34 cellular contexts compared by ENCODE assay signal in the genomic region with DNA sequence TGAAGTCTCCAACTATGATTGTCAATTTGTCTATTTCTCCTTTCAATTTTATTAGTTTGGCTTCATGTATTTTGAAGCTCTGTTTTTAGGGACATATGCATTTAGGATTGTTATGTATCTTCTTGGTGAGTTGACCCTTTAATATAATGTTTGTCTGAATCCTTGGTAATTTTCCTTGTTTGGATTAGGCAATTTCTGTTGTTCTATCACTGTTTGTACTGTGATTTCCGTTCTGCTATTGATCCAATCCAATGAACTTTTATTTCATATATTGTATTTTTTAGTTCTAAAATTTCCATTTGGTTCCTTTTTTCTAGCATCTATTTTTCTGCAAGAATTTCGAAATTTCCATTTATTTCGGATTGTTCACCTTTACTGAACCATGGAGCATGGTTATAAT. TPM values are rescaled to one million over a fixed set of nuclear protein-coding genes. Genes with fewer than 3 reads are reported as not detected.
DNase-seq lines count a peak whose midpoint lies in the region; ATAC-seq, FAIRE-seq and TF ChIP-seq lines count a peak whose summit lies in the region.
"Had no signal": no experiment of that assay in that cellular context is flagged by ENCODE, and none has a peak within 500 bp of the region (broad histone marks: within the 10 kb centered on the region; RNA-seq: fewer than 3 reads in every experiment).

No MANE protein-coding gene starts in this region.

- H4K20me1 ChIP-seq in HepG2 (ENCODE audit: insufficient read depth, low read length), result no peaks in the 10 kb centered on the region
- H4K20me1 ChIP-seq: BLaER1; BLaER1 treated with 17β-estradiol and CSF1 and Interleukin-3, amounts not matched to agents 10 nM and 100 nM had no signal

- peak overlapping the region; percentile 29 for H3K27ac Mint-ChIP-seq in glutamatergic neuron (ENCODE audit: unreplicated experiment)
- H3K27ac Mint-ChIP-seq: B cell; CD14-positive monocyte; CD4-positive, alpha-beta T cell; CD4-positive, CD25-positive, alpha-beta regulatory T cell; CD8-positive, alpha-beta memory T cell; CD8-positive, alpha-beta T cell had no signal

- H3K27me3 ChIP-seq in HepG2 (ENCODE audit: control insufficient read depth in 1 of 2, insufficient read depth in 2 of 2, low read length in 2 of 2), result peaks cover 0 to 8% of the 10 kb centered on the region in 2 experiments; a peak in 3 of 5 replicates
- H3K27me3 ChIP-seq in right lobe of liver, result no peaks in the 10 kb centered on the region
- H3K27me3 ChIP-seq: BE2C; BLaER1; BLaER1 treated with 17β-estradiol and CSF1 and Interleukin-3, amounts not matched to agents 10 nM and 100 nM had no signal

- peaks cover 17% of the 10 kb centered on the region for H3K27me3 Mint-ChIP-seq in glutamatergic neuron (ENCODE audit: unreplicated experiment)

- no peak overlapping the region for H2AFZ ChIP-seq in HepG2 (ENCODE audit: low read length)

- no peak for FAIRE-seq in HepG2 (lab: Jason Lieb, UNC)
- FAIRE-seq: A204.1, D721Med had no signal

- H3K4me2 ChIP-seq in HepG2 (ENCODE audit: low read depth, low read length), result no peak overlapping the region
- H3K4me2 ChIP-seq: A549; BLaER1; BLaER1 treated with 17β-estradiol and CSF1 and Interleukin-3, amounts not matched to agents 10 nM and 100 nM had no signal

- TF ChIP-seq CTCF in HepG2 (CRISPR knock-in tag; IDR thresholded peaks at IDR 0.05), result no peak
- no peak for TF ChIP-seq CTCF in right lobe of liver (IDR thresholded peaks at IDR 0.05)
- TF ChIP-seq CTCF in HEK293 (tag by site-specific recombination; IDR thresholded peaks at IDR 0.05), result no peak
- TF ChIP-seq CTCF in glutamatergic neuron (IDR thresholded peaks at IDR 0.05; ENCODE audit: partially characterized antibody, unreplicated experiment), result no peak

- no peak for TF ChIP-seq POLR2A in HepG2 (IDR thresholded peaks at IDR 0.05; ENCODE audit: insufficient read depth in 1 of 2, low read depth in 2 of 2, low read length in 2 of 2)
- no peak for TF ChIP-seq POLR2A in right lobe of liver (IDR thresholded peaks at IDR 0.05)

- peaks cover 19% of the 10 kb centered on the region for H3K4me1 Mint-ChIP-seq in glutamatergic neuron (ENCODE audit: low read depth, unreplicated experiment)
- H3K4me1 Mint-ChIP-seq: B cell; CD4-positive, alpha-beta memory T cell; CD4-positive, CD25-positive, alpha-beta regulatory T cell; CD8-positive, alpha-beta memory T cell had no signal

- no peak for DNase-seq in HepG2 (ENCODE audit: low spot score)
- no peak for DNase-seq in right lobe of liver
- DNase-seq in glutamatergic neuron, result no peak
- no peak for DNase-seq in cortex of kidney (lab: John Stamatoyannopoulos, UW)
- no peak for DNase-seq in DMS 273 treated with DMSO at 0.1 percent for 48 hours (lab: John Stamatoyannopoulos, UW)
- DNase-seq: 8988T; ACHN; AML-193; BE2C; C1 segment of cervical spinal cord; Caco-2; Calu3; CD4-positive, alpha-beta memory T cell; CD4-positive, alpha-beta T cell; CD4-positive, CD25-positive, alpha-beta regulatory T cell; CD8-positive, alpha-beta memory T cell; CD8-positive, alpha-beta T cell; COR-L47; DMS153; DMS53; DMS79; DMS79 treated with DMSO at 0.1 percent for 48 hours; DND-41; EL had no signal

- WGBS in HepG2 (ENCODE audit: low lambda C conversion rate), result 0% methylated on average over 3 of the region's 3 CpGs
- WGBS in right lobe of liver (ENCODE audit: insufficient coverage, low coverage, low lambda C conversion rate, missing lambda C conversion rate), result 52% methylated on average over 3 of the region's 3 CpGs

- peaks cover 20% of the 10 kb centered on the region for H3K9me3 Mint-ChIP-seq in glutamatergic neuron (ENCODE audit: unreplicated experiment)
- H3K9me3 Mint-ChIP-seq: CD4-positive, alpha-beta T cell had no signal

- in situ Hi-C loops in HepG2 (cut with HindIII; ENCODE audit: extremely low pct_ligation_motif_present, low pct_unique_long_range_greater_than_20kb), result no loop called here

- H3K9me3 ChIP-seq in HepG2 (ENCODE audit: low read length) (no peaks in the 10 kb centered on the region), right lobe of liver (no peaks in the 10 kb centered on the region), HEK293 (ENCODE audit: control insufficient read depth, insufficient read depth, low read depth, low read length) (no peaks in the 10 kb centered on the region)
- H3K9me3 ChIP-seq: BE2C, Caco-2 had no signal

- intact Hi-C loops in HepG2 (cut with micrococcal nuclease; ENCODE audit: unreplicated experiment), result no loop called here
- intact Hi-C loops in right lobe of liver (cut with DNase I), result no loop called here

- no peak overlapping the region for H3K4me3 ChIP-seq in HepG2 (replicated peaks in 1 of 3; ENCODE audit: insufficient read depth in 1 of 3, low read depth in 2 of 3, low read length in 3 of 3)
- H3K4me3 ChIP-seq in right lobe of liver, result no peak overlapping the region
- no peak overlapping the region for H3K4me3 ChIP-seq in HEK293 (ENCODE audit: low read depth, low read length)
- H3K4me3 ChIP-seq: A549; BLaER1; BLaER1 treated with 17β-estradiol and CSF1 and Interleukin-3, amounts not matched to agents 10 nM and 100 nM had no signal

- no peak for TF ChIP-seq RAD21 in HepG2 (CRISPR knock-in tag; IDR thresholded peaks at IDR 0.05)

- POLR2A ChIA-PET in HepG2 (lab: Yijun Ruan, JAX) (no interaction called here), HEK293 (lab: Yijun Ruan, JAX) (no interaction called here)

- no peak overlapping the region for H3K4me3 Mint-ChIP-seq in glutamatergic neuron (ENCODE audit: unreplicated experiment)
- H3K4me3 Mint-ChIP-seq: B cell; CD14-positive monocyte; CD4-positive, alpha-beta memory T cell; CD4-positive, alpha-beta T cell; CD4-positive, CD25-positive, alpha-beta regulatory T cell; CD8-positive, alpha-beta memory T cell; CD8-positive, alpha-beta T cell had no signal

- H3K9ac ChIP-seq in HepG2 (ENCODE audit: insufficient read depth, low read depth, low read length), result no peak overlapping the region
- H3K9ac ChIP-seq: BLaER1; BLaER1 treated with 17β-estradiol and CSF1 and Interleukin-3, amounts not matched to agents 10 nM and 100 nM had no signal

- H3K27ac ChIP-seq in HepG2 (ENCODE audit: extremely low read length, insufficient read depth, low read length), result no peak overlapping the region
- no peak overlapping the region for H3K27ac ChIP-seq in right lobe of liver
- H3K27ac ChIP-seq in HEK293 (ENCODE audit: extremely low read depth, low read depth, low read length), result no peak overlapping the region
- H3K27ac ChIP-seq: 22Rv1; A549; BLaER1; BLaER1 treated with 17β-estradiol and CSF1 and Interleukin-3, amounts not matched to agents 10 nM and 100 nM; C4-2B had no signal

- ATAC-seq in HepG2, result no peak
- no peak for ATAC-seq in right lobe of liver
- ATAC-seq: A549; CD8-positive, alpha-beta T cell had no signal

- no peaks in the 10 kb centered on the region for H3K79me2 ChIP-seq in HepG2 (ENCODE audit: insufficient read depth, low read length)

- H3K4me1 ChIP-seq in HepG2 (ENCODE audit: insufficient read depth, low read length) (peaks cover 36% of the 10 kb centered on the region), right lobe of liver (peaks cover 0 to 3% (median 0%) of the 10 kb centered on the region in 4 donors), HEK293 (ENCODE audit: control insufficient read depth, insufficient read depth, low read length) (no peaks in the 10 kb centered on the region)
- H3K4me1 ChIP-seq: A549 had no signal

- no TSS peak for BruUV-seq in HepG2 (replicated peaks; lab: Mats Ljungman, UMichigan)

- H3K36me3 ChIP-seq in HepG2 (replicated peaks in 1 of 2; ENCODE audit: control insufficient read depth in 1 of 2, insufficient read depth in 2 of 2, low read length in 2 of 2) (no peaks in the 10 kb centered on the region), right lobe of liver (no peaks in the 10 kb centered on the region), HEK293 (ENCODE audit: control insufficient read depth in 2 of 2, insufficient read depth in 1 of 2, low read length in 2 of 2) (no peaks in the 10 kb centered on the region)
- H3K36me3 ChIP-seq: BE2C; BLaER1; BLaER1 treated with 17β-estradiol and CSF1 and Interleukin-3, amounts not matched to agents 10 nM and 100 nM had no signal

- CTCF ChIA-PET in HepG2 (lab: Yijun Ruan, JAX; ENCODE audit: low intra/inter-chr PET ratio, low total read pairs) (no interaction called here), HEK293 (lab: Yijun Ruan, JAX) (interaction anchor here (0.6 kb wide), 1 partner anchor 88 kb away, joined by 3 read pairs; no protein-coding TSS in a partner anchor)

- TF ChIP-seq EP300 in HepG2 (IDR thresholded peaks at IDR 0.05; ENCODE audit: low read depth in 2 of 2, low read length in 2 of 2) (no peak), HepG2 (CRISPR knock-in tag; IDR thresholded peaks at IDR 0.05; ENCODE audit: borderline replicate concordance) (no peak)

- H3K36me3 Mint-ChIP-seq in glutamatergic neuron (ENCODE audit: unreplicated experiment), result peaks cover 12% of the 10 kb centered on the region
- H3K36me3 Mint-ChIP-seq: CD14-positive monocyte; CD4-positive, CD25-positive, alpha-beta regulatory T cell; CD8-positive, alpha-beta T cell had no signal

TF ChIP-seq in HepG2, 621 proteins besides CTCF, POLR2A, EP300 and RAD21 (continues in another document):
- TF ChIP-seq ZNF224 (CRISPR knock-in tag; IDR thresholded peaks at IDR 0.05), result no peak

RNA-seq across cellular contexts. Expression of a gene that starts 31.0 kb away (rescaled TPM):
- total RNA-seq in HepG2 (2016; rRNA removed; fragmentation: Illumina TruSeq; extraction: Trizol) (89.3 and 97.5 TPM in 2 replicates), right lobe of liver (1 to 10 TPM; 3.5 to 6.6 (median 4.6) TPM), glutamatergic neuron (ENCODE audit: unreplicated experiment) (103 TPM)
- 15.7 and 17.7 TPM in 2 replicates for total RNA-seq in HepG2 (2016; cell fraction: cytosol; rRNA removed; fragmentation: Illumina TruSeq; extraction: Trizol; ENCODE audit: low read depth)
- 82.8 and 83.9 TPM in 2 replicates for total RNA-seq in HepG2 (2016; cell fraction: insoluble cytoplasmic fraction; rRNA removed; fragmentation: Illumina TruSeq; extraction: Trizol)
- total RNA-seq in HepG2 (2016; cell fraction: membrane; rRNA removed; fragmentation: Illumina TruSeq; extraction: Trizol), result 46.0 and 48.9 TPM in 2 replicates
- total RNA-seq in HepG2 (2016; cell fraction: nucleus; rRNA removed; fragmentation: Illumina TruSeq; extraction: Trizol), result 51.3 and 59.0 TPM in 2 replicates
- 28.0 and 31.2 TPM in 2 replicates for polyA plus RNA-seq in HepG2 (2011; rRNA removed)
- polyA plus RNA-seq in HepG2 (2011; cell fraction: cytosol; rRNA removed), result 25.5 and 31.3 TPM in 2 replicates
- polyA plus RNA-seq in HepG2 (2011; cell fraction: nucleus; rRNA removed), result 29.4 and 36.0 TPM in 2 replicates
- 23.1 and 41.4 TPM in 2 replicates for polyA plus RNA-seq in HepG2 (2012)
- 7.9 and 9.3 TPM in 2 replicates for polyA plus RNA-seq in HepG2 (2016; cell fraction: cytosol; fragmentation: Illumina TruSeq; extraction: Trizol; ENCODE audit: low read depth)
- 69.1 and 77.3 TPM in 2 replicates for polyA plus RNA-seq in HepG2 (2016; cell fraction: insoluble cytoplasmic fraction; fragmentation: Illumina TruSeq; extraction: Trizol; ENCODE audit: low read depth)
- polyA plus RNA-seq in HepG2 (2016; cell fraction: membrane; fragmentation: Illumina TruSeq; extraction: Trizol; ENCODE audit: low read depth), result 22.4 and 25.9 TPM in 2 replicates
- polyA plus RNA-seq in HepG2 (2016; cell fraction: nucleus; fragmentation: Illumina TruSeq; extraction: Trizol; ENCODE audit: insufficient read depth, low read depth), result 62.4 and 65.5 TPM in 2 replicates
- polyA minus RNA-seq in HepG2 (2011; rRNA and poly(A)+ RNA removed; ENCODE audit: low replicate concordance), result 2.3 and 38.5 TPM in 2 replicates
- 25.4 and 28.4 TPM in 2 replicates for polyA minus RNA-seq in HepG2 (2011; cell fraction: cytosol; rRNA and poly(A)+ RNA removed)
- 25.7 and 25.9 TPM in 2 replicates for polyA minus RNA-seq in HepG2 (2011; cell fraction: nucleus; rRNA and poly(A)+ RNA removed)
